In genomic region chr7:69367785-69368184, GRCh38 we compare ENCODE assay signal across 25 cellular contexts.
DNase-seq lines count a peak whose midpoint lies in the region; ATAC-seq and TF ChIP-seq lines count a peak whose summit lies in the region.
"Had no signal": no experiment of that assay in that cellular context is flagged by ENCODE, and none has a peak within 500 bp of the region (broad histone marks: within the 10 kb centered on the region; RNA-seq: fewer than 3 reads in every experiment).

No MANE protein-coding gene starts in this region.

- CTCF ChIA-PET in PC-9 (lab: Charles Lee) = no interaction called here
- CTCF ChIA-PET in activated CD4-positive, alpha-beta memory T cell treated with anti-CD3 and anti-CD28 coated beads, Interleukin-2, amount 10 ng/mL, durations not matched to agents 7 days and 5 days (lab: Charles Lee) = no interaction called here

- H3K9me3 ChIP-seq in GM23248 (ENCODE audit: low read depth) = no peaks in the 10 kb centered on the region
- H3K9me3 ChIP-seq in PC-9 (ENCODE audit: insufficient read depth, low read depth) = no peaks in the 10 kb centered on the region
- H3K9me3 ChIP-seq: breast epithelium, gastroesophageal sphincter, psoas muscle had no signal

- ATAC-seq in GM18511 (IDR thresholded peaks at IDR 0.05; ENCODE audit: unreplicated experiment) = no peak
- no peak for ATAC-seq in GM21526 (IDR thresholded peaks at IDR 0.05; ENCODE audit: low FRiP score, unreplicated experiment)
- ATAC-seq: gastroesophageal sphincter, psoas muscle had no signal

- no peaks in the 10 kb centered on the region for H3K36me3 Mint-ChIP-seq in activated CD4-positive, alpha-beta memory T cell treated with anti-CD3 and anti-CD28 coated beads, Interleukin-2, amount 10 ng/mL, durations not matched to agents 7 days and 5 days (ENCODE audit: low read depth)
- H3K36me3 Mint-ChIP-seq: type B pancreatic cell had no signal

- H3K4me2 ChIP-seq in GM23248 (ENCODE audit: unreplicated experiment) = no peak overlapping the region
- peak overlapping the region; percentile 37 for H3K4me2 ChIP-seq in PC-9

- H3K4me3 ChIP-seq in GM23248 (no peak overlapping the region), PC-9 (no peak overlapping the region), fibroblast of villous mesenchyme (ENCODE audit: low read depth, low read length) (no peak overlapping the region), skeletal muscle cell (ENCODE audit: low read depth, low read length) (no peak overlapping the region)
- H3K4me3 ChIP-seq: breast epithelium, gastroesophageal sphincter, psoas muscle had no signal

- no peak overlapping the region for H3K27ac Mint-ChIP-seq in activated CD4-positive, alpha-beta memory T cell treated with anti-CD3 and anti-CD28 coated beads, Interleukin-2, amount 10 ng/mL, durations not matched to agents 7 days and 5 days
- H3K27ac Mint-ChIP-seq: activated naive CD4-positive, alpha-beta T cell treated with anti-CD3 and anti-CD28 coated beads for 36 hours; T-helper 2 cell treated with Interferon-gamma antibody and Interleukin-4, amounts not matched to agents 5 μg/mL and 100 μg/mL, for 36 hours; type B pancreatic cell had no signal

- no peaks in the 10 kb centered on the region for H3K79me2 ChIP-seq in GM23248 (ENCODE audit: insufficient read depth)
- no peaks in the 10 kb centered on the region for H3K79me2 ChIP-seq in PC-9 (ENCODE audit: low read depth)

- H3F3A ChIP-seq in GM23248 (ENCODE audit: insufficient read depth) (no peaks in the 10 kb centered on the region), PC-9 (ENCODE audit: insufficient read depth, low read depth) (no peaks in the 10 kb centered on the region)

- H3K27me3 ChIP-seq in GM23248 (replicated peaks; ENCODE audit: insufficient read depth) = no peaks in the 10 kb centered on the region
- H3K27me3 ChIP-seq in PC-9 (ENCODE audit: insufficient read depth, low read depth) = no peaks in the 10 kb centered on the region
- H3K27me3 ChIP-seq: breast epithelium, gastroesophageal sphincter had no signal

- peaks cover 13% of the 10 kb centered on the region for H3K9me3 Mint-ChIP-seq in activated CD4-positive, alpha-beta memory T cell treated with anti-CD3 and anti-CD28 coated beads, Interleukin-2, amount 10 ng/mL, durations not matched to agents 7 days and 5 days
- H3K9me3 Mint-ChIP-seq: activated naive CD4-positive, alpha-beta T cell treated with anti-CD3 and anti-CD28 coated beads for 36 hours; type B pancreatic cell had no signal

- H3K27ac ChIP-seq in GM23248 = no peak overlapping the region
- no peak overlapping the region for H3K27ac ChIP-seq in PC-9
- H3K27ac ChIP-seq: breast epithelium, gastroesophageal sphincter, psoas muscle had no signal

- H2AFZ ChIP-seq in GM23248 (no peak overlapping the region), PC-9 (no peak overlapping the region)

- H4K20me1 ChIP-seq in GM23248 (ENCODE audit: insufficient read depth) (no peaks in the 10 kb centered on the region), PC-9 (ENCODE audit: insufficient read depth) (no peaks in the 10 kb centered on the region)

- BruUV-seq in PC-9 (replicated peaks; lab: Mats Ljungman, UMichigan) = no TSS peak

- no peak overlapping the region for H3K4me3 Mint-ChIP-seq in activated CD4-positive, alpha-beta memory T cell treated with anti-CD3 and anti-CD28 coated beads, Interleukin-2, amount 10 ng/mL, durations not matched to agents 7 days and 5 days
- H3K4me3 Mint-ChIP-seq: activated naive CD4-positive, alpha-beta T cell treated with anti-CD3 and anti-CD28 coated beads for 36 hours; T-helper 2 cell treated with Interferon-gamma antibody and Interleukin-4, amounts not matched to agents 5 μg/mL and 100 μg/mL, for 36 hours; type B pancreatic cell had no signal

- H3K4me1 ChIP-seq in GM23248 (ENCODE audit: insufficient read depth) (peaks cover 15% of the 10 kb centered on the region; the same call in 1 of the 2 replicates), PC-9 (replicated peaks; ENCODE audit: insufficient read depth) (no peaks in the 10 kb centered on the region; the same call in 1 of the 2 replicates)
- H3K4me1 ChIP-seq: breast epithelium, psoas muscle had no signal

- no peaks in the 10 kb centered on the region for H3K4me1 Mint-ChIP-seq in activated CD4-positive, alpha-beta memory T cell treated with anti-CD3 and anti-CD28 coated beads, Interleukin-2, amount 10 ng/mL, durations not matched to agents 7 days and 5 days

- no peak overlapping the region for H3K9ac ChIP-seq in GM23248

- H3K27me3 Mint-ChIP-seq in activated CD4-positive, alpha-beta memory T cell treated with anti-CD3 and anti-CD28 coated beads, Interleukin-2, amount 10 ng/mL, durations not matched to agents 7 days and 5 days = no peaks in the 10 kb centered on the region
- H3K27me3 Mint-ChIP-seq: type B pancreatic cell had no signal

- H3K9me2 ChIP-seq in GM23248 (ENCODE audit: insufficient read depth) (no peaks in the 10 kb centered on the region), PC-9 (ENCODE audit: insufficient read depth) (no peaks in the 10 kb centered on the region)

- POLR2A ChIA-PET in PC-9 (lab: Charles Lee; ENCODE audit: unreplicated experiment) = no interaction called here
- POLR2A ChIA-PET in activated CD4-positive, alpha-beta memory T cell treated with anti-CD3 and anti-CD28 coated beads, Interleukin-2, amount 10 ng/mL, durations not matched to agents 7 days and 5 days (lab: Charles Lee) = no interaction called here

- WGBS in GM23248 (ENCODE audit: low coverage in 1 of 2, low lambda C conversion rate in 2 of 2, missing lambda C conversion rate in 2 of 2), 2 experiments = 53 to 58% methylated on average over 8 of the region's 8 CpGs

- no peaks in the 10 kb centered on the region for H3K36me3 ChIP-seq in GM23248 (ENCODE audit: low read depth)
- no peaks in the 10 kb centered on the region for H3K36me3 ChIP-seq in PC-9 (ENCODE audit: low read depth)
- H3K36me3 ChIP-seq: breast epithelium, gastroesophageal sphincter had no signal

- no peak for TF ChIP-seq CTCF in PC-9 (conservative IDR thresholded peaks at IDR 0.05)
- no peak for TF ChIP-seq CTCF in fibroblast of villous mesenchyme (IDR thresholded peaks at IDR 0.05; ENCODE audit: insufficient read depth, low read depth, low read length)

- DNase-seq in GM23248 (peak; percentile 54), PC-9 (peak in 1 of 2 experiments; percentile 51), fibroblast of villous mesenchyme (ENCODE audit: low read depth) (peak; percentile 2), skeletal muscle cell (ENCODE audit: low read depth) (peak; percentile 79), iPS-NIHi11 (ENCODE audit: low spot score) (no peak)
- DNase-seq in activated CD4-positive, alpha-beta memory T cell treated with anti-CD3 and anti-CD28 coated beads, Interleukin-2, amount 10 ng/mL, durations not matched to agents 7 days and 5 days = no peak
- DNase-seq: activated CD4-positive, alpha-beta T cell treated with anti-CD3 and anti-CD28 coated beads for 48 hours; activated naive CD4-positive, alpha-beta T cell treated with anti-CD3 and anti-CD28 coated beads for 36 hours; activated T-cell treated with anti-CD3 and anti-CD28 coated beads, Interleukin-2, amount 50 U/mL, for 48 hours; DMS79 treated with DMSO at 0.1 percent for 48 hours; effector CD8-positive, alpha-beta T cell; erythroblast; KG1; kidney glomerular epithelial cell; mammary epithelial cell; NCI-H1436 treated with DMSO at 0.1 percent for 48 hours; NCI-H526 treated with DMSO at 0.1 percent for 48 hours; psoas muscle; stimulated activated CD8-positive, alpha-beta memory T cell treated with anti-CD3 and anti-CD28 coated beads, Interleukin-4, amount 100 ng/mL, for 48 hours had no signal

- intact Hi-C loops in PC-9 (cut with micrococcal nuclease; ENCODE audit: unreplicated experiment) = no loop called here

- in situ Hi-C loops in GM23248 (cut with MboI) = no loop called here

Comparison
In these comparisons a context has a peak if more than half of its experiments do, and no peak if none do; other contexts are left out.
1. DNase-seq: peak in GM23248 (single experiment), fibroblast of villous mesenchyme (single experiment) and skeletal muscle cell (single experiment); none in activated CD4-positive, alpha-beta memory T cell treated with anti-CD3 and anti-CD28 coated beads, Interleukin-2, amount 10 ng/mL, durations not matched to agents 7 days and 5 days (single experiment) and iPS-NIHi11 (single experiment).